Comparison of ENCODE assay signal across 29 cellular contexts in the genomic region with DNA sequence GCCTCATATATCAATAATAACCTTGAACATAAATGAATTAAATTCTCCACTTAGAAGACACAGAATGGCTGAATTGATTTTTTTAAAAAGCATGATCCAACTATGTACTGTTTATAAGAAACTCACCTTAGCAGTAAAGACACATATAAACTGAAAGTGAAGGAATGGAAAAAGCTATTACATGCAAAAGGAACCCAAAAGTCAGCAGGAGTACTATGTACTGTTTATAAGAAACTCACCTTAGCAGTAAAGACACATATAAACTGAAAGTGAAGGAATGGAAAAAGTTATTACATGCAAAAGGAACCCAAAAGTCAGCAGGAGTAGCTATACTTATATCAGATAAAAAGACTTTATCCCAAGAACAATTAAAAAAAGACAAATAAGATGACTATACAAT.
"Had no signal": no experiment of that assay in that cellular context is flagged by ENCODE, and none has a peak within 500 bp of the region (broad histone marks: within the 10 kb centered on the region; RNA-seq: fewer than 3 reads in every experiment).

No MANE protein-coding gene starts in this region.

- H3K36me3 ChIP-seq: stomach, suprapubic skin, thoracic aorta, thyroid gland, tibial artery, tibial nerve, transverse colon, upper lobe of left lung, upper lobe of right lung, uterus, vagina had no signal

- DNase-seq: stimulated activated CD4-positive, alpha-beta T cell treated with anti-CD3 and anti-CD28 coated beads, Interleukin-2, amount 100 ng/mL, for 48 hours; stimulated activated CD4-positive, alpha-beta T cell treated with anti-CD3 and anti-CD28 coated beads, Interleukin-4, amount 100 ng/mL, for 1 hour; stimulated activated CD4-positive, alpha-beta T cell treated with anti-CD3 and anti-CD28 coated beads, Interleukin-4, amount 100 ng/mL, for 24 hours; stimulated activated CD4-positive, alpha-beta T cell treated with anti-CD3 and anti-CD28 coated beads, Interleukin-4, amount 100 ng/mL, for 4 hours; stimulated activated CD8-positive, alpha-beta memory T cell treated with anti-CD3 and anti-CD28 coated beads, Interleukin-4, amount 100 ng/mL, for 48 hours; stimulated activated naive B cell treated with anti-CD40 and anti-IgM and Interleukin-4, amounts not matched to agents 10 μg/mL and 1 μg/mL and 100 μg/mL, for 72 hours; stimulated activated naive CD4-positive, alpha-beta T cell; stimulated activated naive CD4-positive, alpha-beta T cell treated with Interleukin-2 at 50 U/mL for 16 hours; stimulated activated naive CD8-positive, alpha-beta T cell treated with anti-CD3 and anti-CD28 coated beads, Interleukin-15, amount 100 ng/mL, for 72 hours; stimulated activated naive CD8-positive, alpha-beta T cell treated with anti-CD3 and anti-CD28 coated beads, Interleukin-15, Interleukin-2, amounts not matched to agents 100 U/mL and 50 U/mL, for 24 hours; stomach; substantia nigra; testis; thyroid gland; tibial artery; transverse colon; trophoblast cell; upper lobe of left lung; upper lobe of right lung; uterus had no signal

- H3K4me3 Mint-ChIP-seq: stimulated activated effector memory CD8-positive, alpha-beta T cell treated with anti-CD3 and anti-CD28 coated beads, Interleukin-12 subunit alpha, Interleukin-12 subunit beta, amount 100 ng/mL, for 72 hours; stimulated activated memory B cell treated with anti-CD40 and anti-IgM and Interleukin-4, amounts not matched to agents 10 μg/mL and 1 μg/mL and 100 μg/mL, for 72 hours; stimulated activated naive B cell treated with anti-CD40 and anti-IgM and Interleukin-4, amounts not matched to agents 10 μg/mL and 1 μg/mL and 100 μg/mL, for 72 hours; stimulated activated naive CD8-positive, alpha-beta T cell treated with anti-CD3 and anti-CD28 coated beads, Interleukin-15, amount 100 ng/mL, for 72 hours; stimulated activated naive CD8-positive, alpha-beta T cell treated with anti-CD3 and anti-CD28 coated beads, Interleukin-15, Interleukin-2, amounts not matched to agents 100 ng/mL and 50 ng/mL, for 24 hours; type B pancreatic cell had no signal

- H3K4me1 ChIP-seq: stomach, suprapubic skin, testis, thyroid gland, tibial artery, tibial nerve, transverse colon, upper lobe of left lung, upper lobe of right lung, uterus, vagina had no signal

- H3K4me3 ChIP-seq: stomach, suprapubic skin, testis, thoracic aorta, thyroid gland, tibial artery, tibial nerve, transverse colon, upper lobe of left lung, upper lobe of right lung, uterus, vagina had no signal

- H3K27me3 ChIP-seq: stomach, suprapubic skin, testis, thyroid gland, tibial artery, tibial nerve, transverse colon, upper lobe of left lung, upper lobe of right lung, uterus, vagina had no signal

- H3K27me3 Mint-ChIP-seq: stimulated activated memory B cell treated with anti-CD40 and anti-IgM and Interleukin-4, amounts not matched to agents 10 μg/mL and 1 μg/mL and 100 μg/mL, for 72 hours; stimulated activated naive CD8-positive, alpha-beta T cell treated with anti-CD3 and anti-CD28 coated beads, Interleukin-15, amount 100 ng/mL, for 72 hours; stimulated activated naive CD8-positive, alpha-beta T cell treated with anti-CD3 and anti-CD28 coated beads, Interleukin-15, Interleukin-2, amounts not matched to agents 100 ng/mL and 50 ng/mL, for 24 hours; type B pancreatic cell had no signal

- H3K9me3 ChIP-seq: testis, thyroid gland, vagina had no signal

- H3K27ac Mint-ChIP-seq: stimulated activated effector memory CD8-positive, alpha-beta T cell treated with anti-CD3 and anti-CD28 coated beads, Interleukin-12 subunit alpha, Interleukin-12 subunit beta, amount 100 ng/mL, for 72 hours; stimulated activated memory B cell treated with anti-CD40 and anti-IgM and Interleukin-4, amounts not matched to agents 10 μg/mL and 1 μg/mL and 100 μg/mL, for 72 hours; stimulated activated naive B cell treated with anti-CD40 and anti-IgM and Interleukin-4, amounts not matched to agents 10 μg/mL and 1 μg/mL and 100 μg/mL, for 72 hours; stimulated activated naive CD8-positive, alpha-beta T cell treated with anti-CD3 and anti-CD28 coated beads, Interleukin-15, amount 100 ng/mL, for 72 hours; stimulated activated naive CD8-positive, alpha-beta T cell treated with anti-CD3 and anti-CD28 coated beads, Interleukin-15, Interleukin-2, amounts not matched to agents 100 ng/mL and 50 ng/mL, for 24 hours; type B pancreatic cell had no signal

- H3K36me3 Mint-ChIP-seq: stimulated activated effector memory CD8-positive, alpha-beta T cell treated with anti-CD3 and anti-CD28 coated beads, Interleukin-12 subunit alpha, Interleukin-12 subunit beta, amount 100 ng/mL, for 72 hours; stimulated activated memory B cell treated with anti-CD40 and anti-IgM and Interleukin-4, amounts not matched to agents 10 μg/mL and 1 μg/mL and 100 μg/mL, for 72 hours; stimulated activated naive B cell treated with anti-CD40 and anti-IgM and Interleukin-4, amounts not matched to agents 10 μg/mL and 1 μg/mL and 100 μg/mL, for 72 hours; type B pancreatic cell had no signal

- FAIRE-seq: urothelium cell line had no signal

- H3K4me1 Mint-ChIP-seq: stimulated activated effector memory CD8-positive, alpha-beta T cell treated with anti-CD3 and anti-CD28 coated beads, Interleukin-12 subunit alpha, Interleukin-12 subunit beta, amount 100 ng/mL, for 72 hours; stimulated activated memory B cell treated with anti-CD40 and anti-IgM and Interleukin-4, amounts not matched to agents 10 μg/mL and 1 μg/mL and 100 μg/mL, for 72 hours; stimulated activated naive B cell treated with anti-CD40 and anti-IgM and Interleukin-4, amounts not matched to agents 10 μg/mL and 1 μg/mL and 100 μg/mL, for 72 hours; stimulated activated naive CD8-positive, alpha-beta T cell treated with anti-CD3 and anti-CD28 coated beads, Interleukin-15, amount 100 ng/mL, for 72 hours had no signal

- H3K27ac ChIP-seq: stomach, suprapubic skin, testis, thoracic aorta, thyroid gland, tibial artery, tibial nerve, transverse colon, upper lobe of left lung, upper lobe of right lung, uterus, vagina had no signal

- H3K9me3 Mint-ChIP-seq: type B pancreatic cell had no signal

- ATAC-seq: stimulated activated effector memory CD8-positive, alpha-beta T cell treated with anti-CD3 and anti-CD28 coated beads, Interleukin-12 subunit alpha, Interleukin-12 subunit beta, amount 100 ng/mL, for 72 hours; stimulated activated memory B cell treated with anti-CD40 and anti-IgM and Interleukin-4, amounts not matched to agents 10 μg/mL and 1 μg/mL and 100 μg/mL, for 72 hours; stimulated activated naive B cell treated with anti-CD40 and anti-IgM and Interleukin-4, amounts not matched to agents 10 μg/mL and 1 μg/mL and 100 μg/mL, for 72 hours; stimulated activated naive CD8-positive, alpha-beta T cell treated with anti-CD3 and anti-CD28 coated beads, Interleukin-15, amount 100 ng/mL, for 72 hours; stimulated activated naive CD8-positive, alpha-beta T cell treated with anti-CD3 and anti-CD28 coated beads, Interleukin-15, Interleukin-2, amounts not matched to agents 100 U/mL and 50 U/mL, for 24 hours; upper lobe of right lung had no signal
